ENCODE assay signal across 11 cellular contexts in the genomic region with DNA sequence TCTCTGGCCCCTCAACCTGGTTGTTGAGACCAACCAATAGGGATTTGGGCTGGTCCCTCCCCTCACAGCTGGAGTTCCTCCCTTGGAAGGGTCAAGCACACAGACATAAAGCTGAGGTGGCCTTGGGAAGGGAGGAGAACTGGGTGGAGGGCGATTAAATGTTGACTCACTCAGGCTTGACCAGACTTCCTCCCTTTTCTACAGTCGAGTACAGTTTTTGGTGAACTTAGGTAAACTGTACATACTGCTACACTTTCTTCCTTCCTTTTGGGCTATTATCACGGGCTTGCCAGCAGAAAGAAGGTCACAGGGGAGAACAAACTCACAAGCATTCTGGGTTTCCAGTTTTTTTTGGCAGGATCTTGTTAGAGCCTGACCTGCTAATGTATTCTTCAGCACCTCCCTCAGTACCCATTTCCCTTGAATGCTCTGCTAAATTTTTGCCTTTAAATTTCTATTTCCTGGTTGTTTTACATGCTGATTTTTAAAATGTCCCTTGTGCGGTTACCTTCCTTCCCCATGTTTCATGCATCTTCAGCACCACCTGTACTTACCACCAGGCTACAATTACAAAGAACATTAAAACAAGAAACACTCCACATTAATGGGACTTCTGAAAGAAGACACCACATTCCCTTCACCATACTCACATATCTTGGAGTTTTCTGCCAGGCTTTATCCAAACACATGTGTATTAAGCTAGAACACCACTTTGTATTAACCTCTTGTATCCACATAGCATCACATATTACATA.
DNase-seq lines count a peak whose midpoint lies in the region; ATAC-seq and TF ChIP-seq lines count a peak whose summit lies in the region.
"Had no signal": no experiment of that assay in that cellular context is flagged by ENCODE, and none has a peak within 500 bp of the region (broad histone marks: within the 10 kb centered on the region; RNA-seq: fewer than 3 reads in every experiment).

No MANE protein-coding gene starts in this region.

- peak overlapping the region; percentile 29 for H3K27ac Mint-ChIP-seq in MCF 10A (ENCODE audit: low read depth, unreplicated experiment)

- H3K36me3 Mint-ChIP-seq in MCF 10A (ENCODE audit: insufficient read depth, unreplicated experiment) = no peaks in the 10 kb centered on the region

- DNase-seq in MCF 10A (ENCODE audit: unreplicated experiment) = peak; percentile 9
- DNase-seq in breast epithelium (ENCODE audit: low spot score in 2 of 2) = no peak
- peak; percentile 48 to 66 for DNase-seq in cardiac fibroblast (ENCODE audit: low read depth in 2 of 2)
- DNase-seq in left kidney (ENCODE audit: low read depth, low spot score) = peak; percentile 96
- DNase-seq in upper lobe of right lung = no peak
- no peak for DNase-seq in superior temporal gyrus (ENCODE audit: extremely low spot score)
- DNase-seq in middle frontal gyrus (ENCODE audit: extremely low spot score, low spot score) = no peak
- DNase-seq: ACHN; activated CD4-positive, alpha-beta T cell treated with anti-CD3 and anti-CD28 coated beads for 4 hours had no signal

- H3K36me3 ChIP-seq in breast epithelium (no peaks in the 10 kb centered on the region), upper lobe of right lung (no peaks in the 10 kb centered on the region)
- H3K36me3 ChIP-seq: ascending aorta had no signal

- no peaks in the 10 kb centered on the region for H3K27me3 Mint-ChIP-seq in MCF 10A (ENCODE audit: insufficient read depth, unreplicated experiment)

- H3K4me1 Mint-ChIP-seq in MCF 10A (ENCODE audit: insufficient read depth, unreplicated experiment) = peaks cover 21% of the 10 kb centered on the region

- POLR2A ChIA-PET in MCF 10A (lab: Yijun Ruan, JAX) = interaction anchor here (1.0 to 1.3 kb wide), 3 partner anchors 13 to 106 kb away, joined by 3 to 5 read pairs (median 5); no protein-coding TSS in a partner anchor

- no peak overlapping the region for H3K4me3 Mint-ChIP-seq in MCF 10A (ENCODE audit: unreplicated experiment)

- peak; percentile 84 for ATAC-seq in upper lobe of right lung
- ATAC-seq in GM21737 (IDR thresholded peaks at IDR 0.05; ENCODE audit: unreplicated experiment) = no peak

- TF ChIP-seq CTCF in MCF 10A (IDR thresholded peaks at IDR 0.05; ENCODE audit: unreplicated experiment) (no peak), breast epithelium (IDR thresholded peaks at IDR 0.05) (no peak), cardiac fibroblast (IDR thresholded peaks at IDR 0.05; ENCODE audit: low read depth, low read length) (no peak), upper lobe of right lung (IDR thresholded peaks at IDR 0.05) (no peak)

- H3K27ac ChIP-seq in breast epithelium (no peak overlapping the region), upper lobe of right lung (no peak overlapping the region)

- intact Hi-C loops in MCF 10A (cut with micrococcal nuclease) = no loop called here
- intact Hi-C loops in breast epithelium (cut with DNase I; ENCODE audit: low total_unique reads) = no loop called here
- intact Hi-C loops in upper lobe of right lung (cut with DNase I) = no loop called here

- H3K27me3 ChIP-seq in breast epithelium (no peaks in the 10 kb centered on the region), upper lobe of right lung (no peaks in the 10 kb centered on the region)
- H3K27me3 ChIP-seq: ascending aorta had no signal

- H3K4me1 ChIP-seq in breast epithelium = no peaks in the 10 kb centered on the region
- H3K4me1 ChIP-seq in upper lobe of right lung = no peaks in the 10 kb centered on the region
- H3K4me1 ChIP-seq: ascending aorta had no signal

- no peak for TF ChIP-seq POLR2A in breast epithelium (IDR thresholded peaks at IDR 0.05)

- no TSS peak for BruUV-seq in MCF 10A (replicated peaks; lab: Mats Ljungman, UMichigan)

- H3K9me3 ChIP-seq in breast epithelium = no peaks in the 10 kb centered on the region
- no peaks in the 10 kb centered on the region for H3K9me3 ChIP-seq in upper lobe of right lung
- H3K9me3 ChIP-seq: ascending aorta had no signal

- H3K4me3 ChIP-seq in breast epithelium (no peak overlapping the region), cardiac fibroblast (replicated peaks in 1 of 2; ENCODE audit: low read depth in 2 of 2, low read length in 2 of 2) (no peak overlapping the region), upper lobe of right lung (no peak overlapping the region)
- H3K4me3 ChIP-seq: ascending aorta had no signal

- peaks cover 7% of the 10 kb centered on the region for H3K9me3 Mint-ChIP-seq in MCF 10A (ENCODE audit: unreplicated experiment)

- CTCF ChIA-PET in MCF 10A (lab: Yijun Ruan, JAX) = no interaction called here

Comparison
In these comparisons a context has a peak if more than half of its experiments do, and no peak if none do; other contexts are left out.
1. DNase-seq: peak in MCF 10A (single experiment), cardiac fibroblast (2 of 2) and left kidney (single experiment); none in breast epithelium (0 of 2), upper lobe of right lung (single experiment), superior temporal gyrus (single experiment) and middle frontal gyrus (single experiment).